Comparison of ENCODE assay signal across 18 cellular contexts in genomic region chr16:13435415-13435814, GRCh38.
A peak's percentile ranks its signal among the peaks of the same experiment; 100 is the strongest.
DNase-seq lines count a peak whose midpoint lies in the region; ATAC-seq, FAIRE-seq and TF ChIP-seq lines count a peak whose summit lies in the region.
"Had no signal": no experiment of that assay in that cellular context is flagged by ENCODE, and none has a peak within 500 bp of the region (broad histone marks: within the 10 kb centered on the region; RNA-seq: fewer than 3 reads in every experiment).

No MANE protein-coding gene starts in this region.

- no peaks in the 10 kb centered on the region for H3K27me3 Mint-ChIP-seq in nephron (ENCODE audit: low read depth)

- peak overlapping the region; percentile 12 for H4K91ac ChIP-seq in H1 (replicated peaks; ENCODE audit: insufficient read length, low read length)

- H3K27ac ChIP-seq in OCI-LY1 (ENCODE audit: low read depth, low read length, poor library complexity, severe bottlenecking), result peak overlapping the region; percentile 80
- H3K27ac ChIP-seq in H1 (ENCODE audit: low read depth, low read length), result no peak overlapping the region
- no peak overlapping the region for H3K27ac ChIP-seq in Peyer's patch
- H3K27ac ChIP-seq: SK-N-MC had no signal

- no peak overlapping the region for H3K4ac ChIP-seq in H1 (replicated peaks; ENCODE audit: insufficient read length, low read depth, low read length)

- no peak for ATAC-seq in GM18873 (IDR thresholded peaks at IDR 0.05; ENCODE audit: low FRiP score, unreplicated experiment)

- H3K4me1 ChIP-seq in OCI-LY1 (ENCODE audit: insufficient read depth, low read length, severe bottlenecking), result peaks cover 69% of the 10 kb centered on the region
- peaks cover 0 to 5% (median 3%) of the 10 kb centered on the region in 4 experiments; a peak in 4 of 7 replicates for H3K4me1 ChIP-seq in H1 (replicated peaks in 1 of 4; ENCODE audit: control insufficient read depth in 3 of 4, insufficient read depth in 4 of 4, low read length in 3 of 4)
- H3K4me1 ChIP-seq in Peyer's patch, result no peaks in the 10 kb centered on the region
- H3K4me1 ChIP-seq: HAP-1 had no signal

- H4K8ac ChIP-seq in H1 (ENCODE audit: extremely low read depth, insufficient read depth, low read length), result no peak overlapping the region

- 0 out of 2 replicates have a peak overlapping the region, but pooled peaks have one; percentile 57 for H2BK20ac ChIP-seq in H1 (ENCODE audit: low read length)

- H2BK120ac ChIP-seq in H1 (replicated peaks; ENCODE audit: low read depth, low read length), result no peak overlapping the region

- H2AFZ ChIP-seq in OCI-LY1 (ENCODE audit: low read length), result no peak overlapping the region
- no peak overlapping the region for H2AFZ ChIP-seq in H1 (ENCODE audit: low read length)

- H2BK12ac ChIP-seq in H1 (ENCODE audit: low read depth, low read length), result peak overlapping the region; percentile 78; the same call in 1 of the 2 replicates

- no peak overlapping the region for H3K56ac ChIP-seq in H1 (replicated peaks; ENCODE audit: insufficient read length, low read depth, low read length)

- TF ChIP-seq EP300 in H1 (IDR thresholded peaks at IDR 0.05; ENCODE audit: borderline replicate concordance in 1 of 2, low read depth in 2 of 2, low read length in 2 of 2), result no peak

- no peak overlapping the region for H3K14ac ChIP-seq in H1 (ENCODE audit: insufficient read length)

- H2BK5ac ChIP-seq in H1 (ENCODE audit: low read depth, low read length), result no peak overlapping the region

- TF ChIP-seq CTCF in OCI-LY1 (IDR thresholded peaks at IDR 0.05; ENCODE audit: low read length) (no peak), H1 (IDR thresholded peaks at IDR 0.05; ENCODE audit: control extremely low read depth in 1 of 3, insufficient read depth in 1 of 3, low read depth in 1 of 3, low read length in 3 of 3) (no peak), nephron (IDR thresholded peaks at IDR 0.05; ENCODE audit: unreplicated experiment in 3 of 3) (no peak), Peyer's patch (IDR thresholded peaks at IDR 0.05) (no peak)

- no peak overlapping the region for H3K18ac ChIP-seq in H1 (ENCODE audit: extremely low read depth, low read length)

- TF ChIP-seq POLR2A in H1 (IDR thresholded peaks at IDR 0.05; ENCODE audit: control extremely low read depth in 1 of 2, low read depth in 2 of 2, low read length in 2 of 2), result no peak
- TF ChIP-seq POLR2A in Peyer's patch (IDR thresholded peaks at IDR 0.05), result no peak

- H3K4me2 ChIP-seq in OCI-LY1 (ENCODE audit: low read length), result no peak overlapping the region; the same call in 1 of the 2 replicates
- no peak overlapping the region for H3K4me2 ChIP-seq in H1 (ENCODE audit: insufficient read depth in 1 of 2, low read depth in 2 of 2, low read length in 2 of 2)

- H3K9me3 Mint-ChIP-seq in nephron, result no peaks in the 10 kb centered on the region

- H2BK15ac ChIP-seq in H1 (ENCODE audit: low read length), result no peak overlapping the region

- H3K36me3 Mint-ChIP-seq in nephron (ENCODE audit: low read depth), result peaks cover 4% of the 10 kb centered on the region

- CTCF ChIA-PET in H1 (lab: Charles Lee; ENCODE audit: partially characterized antibody), result interaction anchor here (0.5 to 4.2 kb wide), 12 partner anchors 9 to 537 kb away, joined by 3 to 18 read pairs (median 3); no protein-coding TSS in a partner anchor

- no peaks in the 10 kb centered on the region for H3K36me3 ChIP-seq in OCI-LY1 (ENCODE audit: insufficient read depth, low read length)
- no peaks in the 10 kb centered on the region for H3K36me3 ChIP-seq in H1 (ENCODE audit: control insufficient read depth in 2 of 4, insufficient read depth in 4 of 4, low read length in 3 of 4)
- no peaks in the 10 kb centered on the region for H3K36me3 ChIP-seq in Peyer's patch
- H3K36me3 ChIP-seq: HAP-1 had no signal

- no peaks in the 10 kb centered on the region for H4K20me1 ChIP-seq in OCI-LY1 (ENCODE audit: insufficient read depth, low read length)
- H4K20me1 ChIP-seq in H1 (replicated peaks in 1 of 2; ENCODE audit: control insufficient read depth in 1 of 2, insufficient read depth in 2 of 2, low read length in 2 of 2), result no peaks in the 10 kb centered on the region

- no peak for FAIRE-seq in H1 (lab: Jason Lieb, UNC)
- FAIRE-seq: HTR-8/SVneo had no signal

- H3K23me2 ChIP-seq in H1 (ENCODE audit: low read depth, low read length), result no peaks in the 10 kb centered on the region

- POLR2A ChIA-PET in H1 (lab: Charles Lee; ENCODE audit: partially characterized antibody), result interaction anchor here (0.6 kb wide), 1 partner anchor 324 kb away, joined by 3 read pairs; no protein-coding TSS in a partner anchor

- H2AK5ac ChIP-seq in H1 (ENCODE audit: low read depth, low read length), result no peak overlapping the region

- H3K9ac ChIP-seq in OCI-LY1 (ENCODE audit: low read length) (peak overlapping the region; percentile 24; the same call in 1 of the 2 replicates), H1 (replicated peaks in 1 of 4; ENCODE audit: extremely low read depth in 1 of 4, low read depth in 3 of 4, low read length in 3 of 4) (no peak overlapping the region)

- in situ Hi-C loops in Caki2 (cut with HindIII; ENCODE audit: low pct_unique_long_range_greater_than_20kb, low sequenced_read_pairs), result no loop called here

- H3F3A ChIP-seq in OCI-LY1 (ENCODE audit: insufficient read depth, low read length), result no peaks in the 10 kb centered on the region

- no peaks in the 10 kb centered on the region for H3K9me3 ChIP-seq in OCI-LY1 (ENCODE audit: low read length)
- H3K9me3 ChIP-seq in H1 (ENCODE audit: insufficient read depth in 2 of 2, low read depth in 1 of 2, low read length in 1 of 2), result 0 out of 4 replicates have a peak, but pooled peaks cover 0 to 2% of the 10 kb centered on the region in 2 experiments
- H3K9me3 ChIP-seq in Peyer's patch, result no peaks in the 10 kb centered on the region
- H3K9me3 ChIP-seq: HAP-1 had no signal

- DNase-seq in Caki2 (ENCODE audit: low read depth) (peak; percentile 34), H1 (ENCODE audit: low read depth in 1 of 2, low spot score in 2 of 2) (no peak), Peyer's patch (no peak), NOMO-1 (lab: John Stamatoyannopoulos, UW; ENCODE audit: unreplicated experiment in 2 of 2) (no peak), 8988T (no peak)
- DNase-seq: COR-L47; MV-4-11; NCI-H1417; NCI-H187 treated with DMSO at 0.1 percent for 48 hours; NCI-H526 treated with DMSO at 0.1 percent for 48 hours; NK-92 treated with Interleukin-12 subunit alpha and Interleukin-12 subunit beta, amount 100 ng/mL, for 24 hours; Right ventricle myocardium superior had no signal

- H3K27me3 ChIP-seq in OCI-LY1 (ENCODE audit: insufficient read depth, low read length) (no peaks in the 10 kb centered on the region), H1 (replicated peaks in 1 of 4; ENCODE audit: control insufficient read depth in 3 of 4, extremely low read depth in 1 of 4, insufficient read depth in 3 of 4, low read length in 3 of 4) (no peaks in the 10 kb centered on the region), Peyer's patch (no peaks in the 10 kb centered on the region)

- H3K4me3 Mint-ChIP-seq in nephron, result peak overlapping the region in 1 of 3 experiments; percentile 39

- H3K27ac Mint-ChIP-seq in nephron, result peak overlapping the region; percentile 77 to 92 (median 91)

- H3K4me1 Mint-ChIP-seq in nephron, result peaks cover 12% of the 10 kb centered on the region

- H4K5ac ChIP-seq in H1 (ENCODE audit: insufficient read length, low read depth, low read length), result no peak overlapping the region

- whole genome bisulfite sequencing in H1 (ENCODE audit: extremely low coverage in 1 of 2, insufficient coverage in 1 of 2, insufficient read length in 1 of 2, insufficient replicate concordance in 2 of 2, low coverage in 1 of 2, low lambda C conversion rate in 2 of 2, missing lambda C conversion rate in 1 of 2), 2 experiments, result 100% methylated on average over 1 of the region's 1 CpG; no CpG with 5 or more reads in 1 of the 2 experiments

- H3K79me1 ChIP-seq in H1 (ENCODE audit: low read depth, low read length), result no peaks in the 10 kb centered on the region

- H3K4me3 ChIP-seq in OCI-LY1 (ENCODE audit: low read depth, low read length, poor library complexity, severe bottlenecking), result no peak overlapping the region
- no peak overlapping the region for H3K4me3 ChIP-seq in H1 (ENCODE audit: extremely low read depth in 1 of 4, insufficient read depth in 2 of 4, low read depth in 3 of 4, low read length in 4 of 4)
- no peak overlapping the region for H3K4me3 ChIP-seq in Peyer's patch
- H3K4me3 ChIP-seq: HAP-1, SK-N-MC had no signal

- no peak overlapping the region for H3K23ac ChIP-seq in H1 (ENCODE audit: insufficient read length)

- H3K9me2 ChIP-seq in OCI-LY1 (ENCODE audit: low read depth, low read length), result no peaks in the 10 kb centered on the region

- TF ChIP-seq RAD21 in H1 (IDR thresholded peaks at IDR 0.05 in 1 of 2, conservative IDR thresholded peaks at IDR 0.05 in 1 of 2; ENCODE audit: low read depth in 2 of 2, low read length in 2 of 2), result no peak

- H3K79me2 ChIP-seq in OCI-LY1 (ENCODE audit: insufficient read depth, low read length), result no peaks in the 10 kb centered on the region
- H3K79me2 ChIP-seq in H1 (ENCODE audit: control insufficient read depth in 1 of 2, insufficient read depth in 2 of 2, low read length in 2 of 2), result no peaks in the 10 kb centered on the region

TF ChIP-seq in H1, 55 proteins besides CTCF, POLR2A, EP300 and RAD21 (continues in another document):
- TF ChIP-seq NANOG (IDR thresholded peaks at IDR 0.05; ENCODE audit: insufficient read depth, low read depth, low read length, poor library complexity, severe bottlenecking) (no peak), FOSL1 (IDR thresholded peaks at IDR 0.05; ENCODE audit: insufficient read depth, low read depth, low read length) (no peak), KDM4A (IDR thresholded peaks at IDR 0.05; ENCODE audit: low read depth, low read length, severe bottlenecking) (no peak), NRF1 (IDR thresholded peaks at IDR 0.05; ENCODE audit: low read depth, low read length) (no peak), SP2 (IDR thresholded peaks at IDR 0.05; ENCODE audit: low read length) (no peak), E2F6 (IDR thresholded peaks at IDR 0.05) (no peak), CEBPB (IDR thresholded peaks at IDR 0.05; ENCODE audit: low read depth, low read length) (no peak), SP4 (IDR thresholded peaks at IDR 0.05; ENCODE audit: low read length) (no peak), TAF1 (IDR thresholded peaks at IDR 0.05; ENCODE audit: low read depth, low read length) (no peak), SIRT6 (IDR thresholded peaks at IDR 0.05; ENCODE audit: low read length) (no peak), KDM5A (IDR thresholded peaks at IDR 0.05; ENCODE audit: low read length) (no peak), POU5F1 (IDR thresholded peaks at IDR 0.05; ENCODE audit: low read depth, low read length) (no peak), BACH1 (IDR thresholded peaks at IDR 0.05; ENCODE audit: low read length) (no peak), RNF2 (IDR thresholded peaks at IDR 0.05; ENCODE audit: borderline replicate concordance, low read depth, low read length, missing control alignments, poor library complexity, severe bottlenecking) (no peak)
